Comparison of ENCODE assay signal across 6 cellular contexts in the genomic region with DNA sequence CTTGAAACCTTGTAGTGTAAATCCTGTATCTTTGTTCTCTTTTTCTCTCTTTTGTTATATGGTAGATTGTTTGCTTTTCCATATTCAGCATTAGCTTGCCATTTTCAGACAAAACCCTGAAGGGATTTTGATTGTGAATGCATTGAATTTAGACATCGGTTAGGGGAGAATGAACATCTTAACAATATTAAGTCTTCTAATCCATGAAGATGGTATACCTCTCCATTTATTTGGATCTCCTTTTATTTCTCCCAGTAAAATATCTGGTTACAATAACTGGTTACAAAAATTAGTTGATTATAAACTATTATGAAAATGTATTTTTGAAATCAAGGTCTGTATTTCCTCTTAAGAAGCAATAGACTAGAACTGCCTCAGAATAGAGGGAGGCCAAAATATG.
"Had no signal": no experiment of that assay in that cellular context is flagged by ENCODE, and none has a peak within 500 bp of the region (broad histone marks: within the 10 kb centered on the region; RNA-seq: fewer than 3 reads in every experiment).

No MANE protein-coding gene starts in this region.

- H3K4me3 ChIP-seq: GM12878 had no signal

- DNase-seq: GDM1, GF-D8 had no signal

- FAIRE-seq: GM12878, GM12891, GM12892, GM18507 had no signal
